In the genomic region with DNA sequence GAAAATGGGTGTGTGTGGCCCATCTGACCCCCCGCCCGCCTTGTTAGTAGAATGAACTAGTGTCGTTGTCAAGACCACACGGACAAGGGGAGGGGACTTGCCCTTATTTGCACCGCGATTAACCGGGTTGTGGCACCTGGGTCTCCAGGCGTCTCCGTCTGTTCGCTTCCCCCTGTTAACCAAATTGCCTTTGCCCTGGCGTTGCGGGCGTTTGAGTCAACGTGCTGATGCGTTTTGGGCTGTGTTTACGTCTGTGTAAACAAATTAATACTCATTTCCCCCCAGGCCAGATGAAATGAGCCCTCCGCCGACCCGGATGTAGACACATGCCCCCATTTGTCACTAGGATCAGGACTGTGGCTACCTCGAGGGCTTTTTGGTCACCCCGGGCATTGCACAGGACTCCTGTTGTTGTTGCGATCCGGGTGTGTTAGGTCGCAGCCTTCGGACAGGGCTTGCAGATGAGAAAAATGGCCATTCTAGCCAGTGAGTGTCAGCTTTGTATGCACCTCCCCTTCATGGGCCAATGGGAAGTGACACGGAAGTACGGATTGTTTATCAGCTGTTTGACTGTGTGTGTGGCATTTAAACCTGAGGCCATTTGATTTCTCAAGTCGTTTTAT, we compare ENCODE assay signal across 8 cellular contexts. TPM values are rescaled to one million over a fixed set of nuclear protein-coding genes. Genes with fewer than 3 reads are reported as not detected.
DNase-seq lines count a peak whose midpoint lies in the region; ATAC-seq, FAIRE-seq and TF ChIP-seq lines count a peak whose summit lies in the region.

No MANE protein-coding gene starts in this region.

- H3K27me3 ChIP-seq in H7 (ENCODE audit: control insufficient read depth, insufficient read depth, low read length) (no peaks in the 10 kb centered on the region), SJSA1 (replicated peaks) (no peaks in the 10 kb centered on the region), thyroid gland (no peaks in the 10 kb centered on the region)

- FAIRE-seq in G401.6 (lab: Jason Lieb, UNC) = peak; percentile 89

- H3K36me3 ChIP-seq in H7 (replicated peaks; ENCODE audit: control insufficient read depth, insufficient read depth, low read length) (no peaks in the 10 kb centered on the region), SJSA1 (peaks cover 7% of the 10 kb centered on the region), thyroid gland (no peaks in the 10 kb centered on the region)

- intact Hi-C loops in thyroid gland (cut with DNase I) = loop anchor here (10.0 kb wide), 1 partner anchor 70 kb away; the partner anchor contains the start of gene AKTIP

- H3K27ac ChIP-seq in SJSA1 (peak overlapping the region; percentile 52), thyroid gland (peak overlapping the region; percentile 95 to 98 (median 98))

- H3K4me3 ChIP-seq in H7 (ENCODE audit: insufficient read depth, low read depth, low read length) (peak overlapping the region; percentile 98), SJSA1 (peak overlapping the region; percentile 95), thyroid gland (replicated peaks in 1 of 3) (peak overlapping the region; percentile 62 to 98 (median 71))

- DNase-seq in H7 (peak; percentile 68), LoVo (ENCODE audit: low spot score) (peak; percentile 83), SJSA1 (ENCODE audit: low read depth in 1 of 2, low spot score in 2 of 2) (peak; percentile 73 to 79), glomerular endothelial cell (ENCODE audit: extremely low read depth, low read depth, low spot score) (peak; percentile 66), omental fat pad (ENCODE audit: low spot score) (peak; percentile 49), thyroid gland (peak; percentile 80)
- DNase-seq in activated naive CD4-positive, alpha-beta T cell treated with anti-CD3 and anti-CD28 coated beads, Interleukin-2, amount 50 U/mL, for 16 hours = peak; percentile 43

- H3K4me1 ChIP-seq in SJSA1 (replicated peaks) = peaks cover 4% of the 10 kb centered on the region
- peaks cover 13 to 17% of the 10 kb centered on the region in 2 donors for H3K4me1 ChIP-seq in thyroid gland

- H3K9me3 ChIP-seq in SJSA1 (replicated peaks) (no peaks in the 10 kb centered on the region), thyroid gland (no peaks in the 10 kb centered on the region)

- 0 to 1% methylated on average over 18 to 21 of the region's 28 CpGs for WGBS in thyroid gland, 2 donors

- peak in 1 of 2 donors; percentile 84 for TF ChIP-seq POLR2A in thyroid gland (IDR thresholded peaks at IDR 0.05)

- TF ChIP-seq CTCF in omental fat pad (IDR thresholded peaks at IDR 0.05) = no peak
- no peak for TF ChIP-seq CTCF in thyroid gland (IDR thresholded peaks at IDR 0.05)

- ATAC-seq in omental fat pad (ENCODE audit: low FRiP score) = peak; percentile 91

RNA-seq across cellular contexts. Expression of gene RBL2, which starts 0.9 kb away (rescaled TPM):
- 21.9 and 36.0 TPM in 2 replicates for total RNA-seq in H7 (2014; rRNA removed; shearing (Covaris generic))
- total RNA-seq in SJSA1 (2014; rRNA removed; shearing (Covaris generic)) = 35.0 and 43.5 TPM in 2 replicates
- total RNA-seq in glomerular endothelial cell (35.8 and 40.6 TPM in 2 replicates), omental fat pad (10 to 100 TPM; 54.4 to 97.4 (median 80.1) TPM), thyroid gland (100 to 1,000 TPM; 110 to 166 (median 145) TPM)

Comparison
In these comparisons a context has a peak if more than half of its experiments do, and no peak if none do; other contexts are left out.
1. Peak in every context shown above with its lines: DNase-seq, ATAC-seq, H3K4me3 ChIP-seq and H3K27ac ChIP-seq.